Comparison of ENCODE assay signal across 8 cellular contexts in genomic region chr1:101314244-101314643, GRCh38.
A peak's percentile ranks its signal among the peaks of the same experiment; 100 is the strongest.
DNase-seq lines count a peak whose midpoint lies in the region; ATAC-seq, FAIRE-seq and TF ChIP-seq lines count a peak whose summit lies in the region.

No MANE protein-coding gene starts in this region.

- ATAC-seq in GM18502 (IDR thresholded peaks at IDR 0.05; ENCODE audit: poor library complexity, unreplicated experiment) (peak; percentile 36), GM21526 (IDR thresholded peaks at IDR 0.05; ENCODE audit: low FRiP score, unreplicated experiment) (no peak)

- H3K27me3 Mint-ChIP-seq in activated T-helper 1 cell treated with anti-CD3 and anti-CD28 coated beads, Interleukin-12 subunit alpha, Interleukin-12 subunit beta, Interleukin-2, Interleukin-4 antibody, amounts not matched to agents 30 ng/mL and 10 ng/mL and 1 ng/mL, durations not matched to agents 14 hours and 24 hours and 36 hours (ENCODE audit: insufficient read depth) = peaks cover 24% of the 10 kb centered on the region

- H3K36me3 Mint-ChIP-seq in activated T-helper 1 cell treated with anti-CD3 and anti-CD28 coated beads, Interleukin-12 subunit alpha, Interleukin-12 subunit beta, Interleukin-2, Interleukin-4 antibody, amounts not matched to agents 30 ng/mL and 10 ng/mL and 1 ng/mL, durations not matched to agents 14 hours and 24 hours and 36 hours (ENCODE audit: low read depth) = no peaks in the 10 kb centered on the region

- H3K4me3 Mint-ChIP-seq in activated T-helper 1 cell treated with anti-CD3 and anti-CD28 coated beads, Interleukin-12 subunit alpha, Interleukin-12 subunit beta, Interleukin-2, Interleukin-4 antibody, amounts not matched to agents 30 ng/mL and 10 ng/mL and 1 ng/mL, durations not matched to agents 14 hours and 24 hours and 36 hours = no peak overlapping the region

- DNase-seq in HCEC 1CT = peak; percentile 74
- DNase-seq in MG63 = peak; percentile 46
- peak; percentile 59 for DNase-seq in kidney glomerular epithelial cell (lab: John Stamatoyannopoulos, UW)
- DNase-seq in activated T-helper 1 cell treated with anti-CD3 and anti-CD28 coated beads, Interleukin-12 subunit alpha, Interleukin-12 subunit beta, Interleukin-2, Interleukin-4 antibody, amounts not matched to agents 30 ng/mL and 10 ng/mL and 1 ng/mL, durations not matched to agents 14 hours and 24 hours and 36 hours (ENCODE audit: low spot score) = no peak
- DNase-seq in GM12891 (ENCODE audit: insufficient read length, low spot score) = no peak
- no peak for DNase-seq in NCI-H2029 treated with DMSO at 0.1 percent for 48 hours (lab: John Stamatoyannopoulos, UW)

- no peaks in the 10 kb centered on the region for H3K9me3 ChIP-seq in MG63

- intact Hi-C loops in activated T-helper 1 cell treated with anti-CD3 and anti-CD28 coated beads, Interleukin-12 subunit alpha, Interleukin-12 subunit beta, Interleukin-2, Interleukin-4 antibody, amounts not matched to agents 30 ng/mL and 10 ng/mL and 1 ng/mL, durations not matched to agents 14 hours and 24 hours and 36 hours (cut with micrococcal nuclease) = loop anchor here (5.0 kb wide), 1 partner anchor 138 kb away; no protein-coding TSS in a partner anchor

- H3K4me1 Mint-ChIP-seq in activated T-helper 1 cell treated with anti-CD3 and anti-CD28 coated beads, Interleukin-12 subunit alpha, Interleukin-12 subunit beta, Interleukin-2, Interleukin-4 antibody, amounts not matched to agents 30 ng/mL and 10 ng/mL and 1 ng/mL, durations not matched to agents 14 hours and 24 hours and 36 hours (ENCODE audit: low read depth) = peaks cover 54% of the 10 kb centered on the region

- no peaks in the 10 kb centered on the region for H3K27me3 ChIP-seq in MG63

- no peak overlapping the region for H3K4me3 ChIP-seq in MG63

- no peaks in the 10 kb centered on the region for H3K9me3 Mint-ChIP-seq in activated T-helper 1 cell treated with anti-CD3 and anti-CD28 coated beads, Interleukin-12 subunit alpha, Interleukin-12 subunit beta, Interleukin-2, Interleukin-4 antibody, amounts not matched to agents 30 ng/mL and 10 ng/mL and 1 ng/mL, durations not matched to agents 14 hours and 24 hours and 36 hours

- no peak for TF ChIP-seq POLR2A in GM12891 (IDR thresholded peaks at IDR 0.05; ENCODE audit: low read depth, low read length)

- H3K36me3 ChIP-seq in MG63 = no peaks in the 10 kb centered on the region

- H3K27ac Mint-ChIP-seq in activated T-helper 1 cell treated with anti-CD3 and anti-CD28 coated beads, Interleukin-12 subunit alpha, Interleukin-12 subunit beta, Interleukin-2, Interleukin-4 antibody, amounts not matched to agents 30 ng/mL and 10 ng/mL and 1 ng/mL, durations not matched to agents 14 hours and 24 hours and 36 hours = no peak overlapping the region

- no peak for FAIRE-seq in GM12891 (lab: Jason Lieb, UNC)

TF ChIP-seq in GM12891, 5 proteins besides CTCF, POLR2A, EP300 and RAD21:
- TF ChIP-seq POLR2AphosphoS5 (IDR thresholded peaks at IDR 0.05; ENCODE audit: low read depth, low read length) = no peak
- TF ChIP-seq POU2F2 (IDR thresholded peaks at IDR 0.05; ENCODE audit: low read depth, low read length) = no peak
- TF ChIP-seq TAF1 (IDR thresholded peaks at IDR 0.05; ENCODE audit: low read depth, low read length) = no peak
- TF ChIP-seq PAX5 (IDR thresholded peaks at IDR 0.05; ENCODE audit: insufficient read depth, low read length, severe bottlenecking) = no peak
- TF ChIP-seq SPI1 (IDR thresholded peaks at IDR 0.05; ENCODE audit: low read depth, low read length) = no peak
TF ChIP-seq in GM12891: peak in this region for 0.

Comparison
In these comparisons a context has a peak if more than half of its experiments do, and no peak if none do; other contexts are left out.
1. DNase-seq: peak in HCEC 1CT (single experiment), MG63 (single experiment) and kidney glomerular epithelial cell (single experiment); none in activated T-helper 1 cell treated with anti-CD3 and anti-CD28 coated beads, Interleukin-12 subunit alpha, Interleukin-12 subunit beta, Interleukin-2, Interleukin-4 antibody, amounts not matched to agents 30 ng/mL and 10 ng/mL and 1 ng/mL, durations not matched to agents 14 hours and 24 hours and 36 hours (single experiment), GM12891 (single experiment) and NCI-H2029 treated with DMSO at 0.1 percent for 48 hours (single experiment).